ENCODE assay signal across 14 cellular contexts in the genomic region with DNA sequence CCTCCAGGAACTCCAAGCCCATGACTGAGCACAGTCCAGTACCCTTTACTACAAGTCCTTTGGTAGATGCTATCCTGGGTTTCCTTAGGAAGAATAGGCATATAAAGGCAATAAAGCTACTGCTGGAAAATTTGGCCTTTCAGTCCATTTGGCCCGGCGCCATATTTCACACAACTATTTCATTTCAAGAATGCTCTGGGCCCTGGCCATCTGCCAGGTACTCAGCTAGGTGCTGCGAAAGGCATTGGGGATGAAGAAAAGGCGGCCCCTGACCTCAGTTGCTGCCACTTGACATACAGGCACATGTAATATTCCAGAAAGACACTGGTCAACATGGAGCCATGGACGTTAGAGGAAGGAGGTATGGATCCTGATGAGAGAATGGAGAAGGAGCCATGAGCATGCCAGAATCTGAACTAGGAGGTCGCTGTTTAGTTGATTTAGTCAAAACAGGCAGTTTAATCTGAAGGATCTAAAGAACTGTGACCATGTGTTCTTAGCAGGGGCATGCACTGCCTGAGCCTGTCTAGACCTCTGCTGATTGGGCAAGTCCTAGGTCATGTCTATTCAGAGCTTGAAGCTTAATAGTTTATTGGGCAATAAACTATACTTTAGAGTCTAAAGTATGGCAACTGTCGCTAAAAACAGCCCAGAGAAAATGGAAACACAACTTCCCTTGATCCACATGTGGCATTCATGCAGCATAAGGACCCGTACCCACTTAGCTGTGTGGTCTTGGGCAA.
DNase-seq lines count a peak whose midpoint lies in the region; ATAC-seq lines count a peak whose summit lies in the region.
"Had no signal": no experiment of that assay in that cellular context is flagged by ENCODE, and none has a peak within 500 bp of the region (broad histone marks: within the 10 kb centered on the region; RNA-seq: fewer than 3 reads in every experiment).

No MANE protein-coding gene starts in this region.

- DNase-seq in NCI-H510A treated with DMSO at 0.1 percent for 48 hours (lab: John Stamatoyannopoulos, UW) (peak; percentile 33), NCI-H510A (lab: John Stamatoyannopoulos, UW) (no peak), NCI-H1092 treated with DMSO at 0.1 percent for 48 hours (lab: John Stamatoyannopoulos, UW) (peak; percentile 33), astrocyte of the hippocampus (ENCODE audit: low read depth, low spot score) (peak; percentile 49), posterior vena cava (ENCODE audit: low spot score) (peak; percentile 71), CD1c-positive myeloid dendritic cell (ENCODE audit: extremely low spot score) (no peak)
- DNase-seq in central memory CD4-positive, alpha-beta T cell: no peak
- DNase-seq: activated CD4-positive, alpha-beta T cell treated with anti-CD3 and anti-CD28 coated beads for 48 hours; activated T-cell treated with anti-CD3 and anti-CD28 coated beads, Interleukin-2, amount 50 U/mL, for 1 hour; Kasumi-1; kidney; NCI-H524 treated with DMSO at 0.1 percent for 48 hours had no signal

- intact Hi-C loops in posterior vena cava (cut with DNase I): no loop called here

- no peak for ATAC-seq in HG03039 (IDR thresholded peaks at IDR 0.05; ENCODE audit: unreplicated experiment)
- ATAC-seq: HCT116 had no signal

Comparison
In these comparisons a context has a peak if more than half of its experiments do, and no peak if none do; other contexts are left out.
1. DNase-seq: peak in NCI-H510A treated with DMSO at 0.1 percent for 48 hours (single experiment), NCI-H1092 treated with DMSO at 0.1 percent for 48 hours (single experiment), astrocyte of the hippocampus (single experiment) and posterior vena cava (single experiment); none in NCI-H510A (single experiment), CD1c-positive myeloid dendritic cell (single experiment) and central memory CD4-positive, alpha-beta T cell (single experiment).